In the genomic region with DNA sequence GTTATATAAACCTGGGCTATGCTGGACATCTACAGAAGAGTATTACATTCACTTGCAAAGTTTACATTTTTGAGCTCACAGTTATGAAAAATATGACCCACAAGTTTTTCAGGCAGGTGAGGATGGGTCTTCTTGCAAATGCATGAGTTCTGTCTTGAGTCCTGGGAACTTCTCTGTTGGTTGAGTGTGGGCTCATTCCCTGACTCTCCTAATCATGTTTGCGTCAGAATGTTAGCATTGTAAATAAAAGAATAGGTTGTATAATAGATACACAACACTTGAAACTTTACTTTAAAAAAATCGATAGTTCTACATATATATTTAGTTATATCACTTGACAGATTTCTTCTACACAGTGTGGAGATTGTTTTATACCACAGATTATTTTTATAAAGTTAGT, we compare ENCODE assay signal across 28 cellular contexts.
"Had no signal": no experiment of that assay in that cellular context is flagged by ENCODE, and none has a peak within 500 bp of the region (broad histone marks: within the 10 kb centered on the region; RNA-seq: fewer than 3 reads in every experiment).

No MANE protein-coding gene starts in this region.

- ATAC-seq: stimulated activated effector memory CD8-positive, alpha-beta T cell treated with anti-CD3 and anti-CD28 coated beads, Interleukin-12 subunit alpha, Interleukin-12 subunit beta, amount 100 ng/mL, for 72 hours; stimulated activated memory B cell treated with anti-CD40 and anti-IgM and Interleukin-4, amounts not matched to agents 10 μg/mL and 1 μg/mL and 100 μg/mL, for 72 hours; stimulated activated naive B cell treated with anti-CD40 and anti-IgM and Interleukin-4, amounts not matched to agents 10 μg/mL and 1 μg/mL and 100 μg/mL, for 72 hours; stimulated activated naive CD8-positive, alpha-beta T cell treated with anti-CD3 and anti-CD28 coated beads, Interleukin-15, amount 100 ng/mL, for 72 hours; stimulated activated naive CD8-positive, alpha-beta T cell treated with anti-CD3 and anti-CD28 coated beads, Interleukin-15, Interleukin-2, amounts not matched to agents 100 U/mL and 50 U/mL, for 24 hours; upper lobe of right lung had no signal

- H3K36me3 ChIP-seq: thoracic aorta, transverse colon, uterus had no signal

- H3K4me3 Mint-ChIP-seq: stimulated activated effector memory CD8-positive, alpha-beta T cell treated with anti-CD3 and anti-CD28 coated beads, Interleukin-12 subunit alpha, Interleukin-12 subunit beta, amount 100 ng/mL, for 72 hours; stimulated activated memory B cell treated with anti-CD40 and anti-IgM and Interleukin-4, amounts not matched to agents 10 μg/mL and 1 μg/mL and 100 μg/mL, for 72 hours; stimulated activated naive B cell treated with anti-CD40 and anti-IgM and Interleukin-4, amounts not matched to agents 10 μg/mL and 1 μg/mL and 100 μg/mL, for 72 hours; stimulated activated naive CD8-positive, alpha-beta T cell treated with anti-CD3 and anti-CD28 coated beads, Interleukin-15, amount 100 ng/mL, for 72 hours; stimulated activated naive CD8-positive, alpha-beta T cell treated with anti-CD3 and anti-CD28 coated beads, Interleukin-15, Interleukin-2, amounts not matched to agents 100 ng/mL and 50 ng/mL, for 24 hours; type B pancreatic cell had no signal

- H3K4me1 Mint-ChIP-seq: stimulated activated effector memory CD8-positive, alpha-beta T cell treated with anti-CD3 and anti-CD28 coated beads, Interleukin-12 subunit alpha, Interleukin-12 subunit beta, amount 100 ng/mL, for 72 hours had no signal

- FAIRE-seq: urothelium cell line had no signal

- H3K27ac ChIP-seq: stomach, suprapubic skin, thoracic aorta, thyroid gland, tibial artery, transverse colon, upper lobe of left lung, upper lobe of right lung, uterus, vagina had no signal

- H3K9me3 ChIP-seq: stomach, suprapubic skin, testis, thoracic aorta, thyroid gland, tibial artery, tibial nerve, transverse colon, upper lobe of left lung, upper lobe of right lung, uterus, vagina had no signal

- H3K4me3 ChIP-seq: stomach, suprapubic skin, testis, thoracic aorta, thyroid gland, tibial artery, tibial nerve, transverse colon, upper lobe of left lung, upper lobe of right lung, uterus, vagina had no signal

- H3K27ac Mint-ChIP-seq: stimulated activated effector memory CD8-positive, alpha-beta T cell treated with anti-CD3 and anti-CD28 coated beads, Interleukin-12 subunit alpha, Interleukin-12 subunit beta, amount 100 ng/mL, for 72 hours; stimulated activated memory B cell treated with anti-CD40 and anti-IgM and Interleukin-4, amounts not matched to agents 10 μg/mL and 1 μg/mL and 100 μg/mL, for 72 hours; stimulated activated naive B cell treated with anti-CD40 and anti-IgM and Interleukin-4, amounts not matched to agents 10 μg/mL and 1 μg/mL and 100 μg/mL, for 72 hours; stimulated activated naive CD8-positive, alpha-beta T cell treated with anti-CD3 and anti-CD28 coated beads, Interleukin-15, amount 100 ng/mL, for 72 hours; stimulated activated naive CD8-positive, alpha-beta T cell treated with anti-CD3 and anti-CD28 coated beads, Interleukin-15, Interleukin-2, amounts not matched to agents 100 ng/mL and 50 ng/mL, for 24 hours; type B pancreatic cell had no signal

- H3K27me3 Mint-ChIP-seq: stimulated activated memory B cell treated with anti-CD40 and anti-IgM and Interleukin-4, amounts not matched to agents 10 μg/mL and 1 μg/mL and 100 μg/mL, for 72 hours; stimulated activated naive B cell treated with anti-CD40 and anti-IgM and Interleukin-4, amounts not matched to agents 10 μg/mL and 1 μg/mL and 100 μg/mL, for 72 hours; stimulated activated naive CD8-positive, alpha-beta T cell treated with anti-CD3 and anti-CD28 coated beads, Interleukin-15, amount 100 ng/mL, for 72 hours; stimulated activated naive CD8-positive, alpha-beta T cell treated with anti-CD3 and anti-CD28 coated beads, Interleukin-15, Interleukin-2, amounts not matched to agents 100 ng/mL and 50 ng/mL, for 24 hours; type B pancreatic cell had no signal

- H3K27me3 ChIP-seq: stomach, suprapubic skin, testis, thyroid gland, tibial artery, tibial nerve, transverse colon, upper lobe of left lung, upper lobe of right lung, uterus, vagina had no signal

- H3K4me1 ChIP-seq: stomach, suprapubic skin, testis, tibial artery, transverse colon, upper lobe of left lung, upper lobe of right lung, uterus had no signal

- H3K9me3 Mint-ChIP-seq: stimulated activated effector memory CD8-positive, alpha-beta T cell treated with anti-CD3 and anti-CD28 coated beads, Interleukin-12 subunit alpha, Interleukin-12 subunit beta, amount 100 ng/mL, for 72 hours; stimulated activated memory B cell treated with anti-CD40 and anti-IgM and Interleukin-4, amounts not matched to agents 10 μg/mL and 1 μg/mL and 100 μg/mL, for 72 hours; stimulated activated naive B cell treated with anti-CD40 and anti-IgM and Interleukin-4, amounts not matched to agents 10 μg/mL and 1 μg/mL and 100 μg/mL, for 72 hours; stimulated activated naive CD8-positive, alpha-beta T cell treated with anti-CD3 and anti-CD28 coated beads, Interleukin-15, amount 100 ng/mL, for 72 hours; stimulated activated naive CD8-positive, alpha-beta T cell treated with anti-CD3 and anti-CD28 coated beads, Interleukin-15, Interleukin-2, amounts not matched to agents 100 ng/mL and 50 ng/mL, for 24 hours; type B pancreatic cell had no signal

- DNase-seq: stimulated activated CD4-positive, alpha-beta T cell treated with anti-CD3 and anti-CD28 coated beads, Interleukin-2, amount 100 ng/mL, for 48 hours; stimulated activated CD4-positive, alpha-beta T cell treated with anti-CD3 and anti-CD28 coated beads, Interleukin-4, amount 100 ng/mL, for 1 hour; stimulated activated CD4-positive, alpha-beta T cell treated with anti-CD3 and anti-CD28 coated beads, Interleukin-4, amount 100 ng/mL, for 24 hours; stimulated activated CD4-positive, alpha-beta T cell treated with anti-CD3 and anti-CD28 coated beads, Interleukin-4, amount 100 ng/mL, for 4 hours; stimulated activated CD8-positive, alpha-beta memory T cell treated with anti-CD3 and anti-CD28 coated beads, Interleukin-4, amount 100 ng/mL, for 48 hours; stimulated activated naive B cell treated with anti-CD40 and anti-IgM and Interleukin-4, amounts not matched to agents 10 μg/mL and 1 μg/mL and 100 μg/mL, for 72 hours; stimulated activated naive CD4-positive, alpha-beta T cell; stimulated activated naive CD4-positive, alpha-beta T cell treated with Interleukin-2 at 50 U/mL for 16 hours; stimulated activated naive CD8-positive, alpha-beta T cell treated with anti-CD3 and anti-CD28 coated beads, Interleukin-15, amount 100 ng/mL, for 72 hours; stimulated activated naive CD8-positive, alpha-beta T cell treated with anti-CD3 and anti-CD28 coated beads, Interleukin-15, Interleukin-2, amounts not matched to agents 100 U/mL and 50 U/mL, for 24 hours; stomach; testis; thyroid gland; tibial artery; transverse colon; trophoblast cell; upper lobe of left lung; upper lobe of right lung; uterus had no signal
